In genomic region chr22:29882716-29883044, GRCh38 we compare ENCODE assay signal across 8 cellular contexts. TPM values are rescaled to one million over a fixed set of nuclear protein-coding genes. Genes with fewer than 3 reads are reported as not detected.
DNase-seq lines count a peak whose midpoint lies in the region; ATAC-seq and TF ChIP-seq lines count a peak whose summit lies in the region.

No MANE protein-coding gene starts in this region.

- H3K9me3 Mint-ChIP-seq in natural killer cell treated with Interleukin-12 subunit alpha and Interleukin-12 subunit beta and Interleukin-15 and Interleukin-18, amount 100 ng/mL, for 72 hours, result no peaks in the 10 kb centered on the region

- no peaks in the 10 kb centered on the region for H3K36me3 ChIP-seq in BLaER1 treated with 17β-estradiol and CSF1 and Interleukin-3, amounts not matched to agents 10 nM and 100 nM
- H3K36me3 ChIP-seq in ascending aorta, result no peaks in the 10 kb centered on the region

- peaks cover 15 to 37% (median 25%) of the 10 kb centered on the region in 10 experiments for H3K4me1 ChIP-seq in BLaER1 treated with 17β-estradiol and CSF1 and Interleukin-3, amounts not matched to agents 10 nM and 100 nM
- peaks cover 0 to 7% of the 10 kb centered on the region in 2 donors for H3K4me1 ChIP-seq in ascending aorta

- H3K4me2 ChIP-seq in BLaER1 treated with 17β-estradiol and CSF1 and Interleukin-3, amounts not matched to agents 10 nM and 100 nM, result peak overlapping the region; percentile 24 to 84 (median 60); a peak in 18 of 22 replicates

- no peak for ATAC-seq in natural killer cell treated with Interleukin-12 subunit alpha and Interleukin-12 subunit beta and Interleukin-15 and Interleukin-18, amount 100 ng/mL, for 72 hours
- no peak for ATAC-seq in GM19328 (IDR thresholded peaks at IDR 0.05; ENCODE audit: unreplicated experiment)

- H3K4me3 Mint-ChIP-seq in natural killer cell treated with Interleukin-12 subunit alpha and Interleukin-12 subunit beta and Interleukin-15 and Interleukin-18, amount 100 ng/mL, for 72 hours, result peak overlapping the region; percentile 67

- peaks cover 0 to 6% (median 0%) of the 10 kb centered on the region in 11 experiments; a peak in 5 of 22 replicates for H3K9me3 ChIP-seq in BLaER1 treated with 17β-estradiol and CSF1 and Interleukin-3, amounts not matched to agents 10 nM and 100 nM (replicated peaks in 1 of 11)
- no peaks in the 10 kb centered on the region for H3K9me3 ChIP-seq in ascending aorta

- H3K4me3 ChIP-seq in BLaER1 treated with 17β-estradiol and CSF1 and Interleukin-3, amounts not matched to agents 10 nM and 100 nM, result peak overlapping the region; percentile 89 to 99 (median 96)
- H3K4me3 ChIP-seq in HFF-Myc (replicated peaks; ENCODE audit: low read depth, low read length) (peak overlapping the region; percentile 87), ascending aorta (peak overlapping the region; percentile 79 to 82)

- H3K36me3 Mint-ChIP-seq in natural killer cell treated with Interleukin-12 subunit alpha and Interleukin-12 subunit beta and Interleukin-15 and Interleukin-18, amount 100 ng/mL, for 72 hours, result no peaks in the 10 kb centered on the region

- H3K9ac ChIP-seq in BLaER1 treated with 17β-estradiol and CSF1 and Interleukin-3, amounts not matched to agents 10 nM and 100 nM, result peak overlapping the region in 9 of 11 experiments; percentile 90 to 98 (median 95); a peak in 15 of 22 replicates

- peaks cover 3 to 4% of the 10 kb centered on the region in 2 donors for H3K27me3 Mint-ChIP-seq in natural killer cell treated with Interleukin-12 subunit alpha and Interleukin-12 subunit beta and Interleukin-15 and Interleukin-18, amount 100 ng/mL, for 72 hours

- intact Hi-C loops in ascending aorta (cut with DNase I), result loop anchor here (1.0 to 10.0 kb wide), 4 partner anchors 44 to 280 kb away; partner anchors contain the start of genes ASCC2, NF2, UQCR10 and ZMAT5

- no peak for TF ChIP-seq CTCF in HFF-Myc (IDR thresholded peaks at IDR 0.05; ENCODE audit: low read depth, low read length, missing control alignments)
- TF ChIP-seq CTCF in ascending aorta (IDR thresholded peaks at IDR 0.05), result no peak

- DNase-seq in HFF-Myc (ENCODE audit: extremely low read depth, low read depth) (no peak), ascending aorta (ENCODE audit: low spot score in 2 of 2) (no peak), NCI-H1417 treated with DMSO at 0.1 percent for 48 hours (lab: John Stamatoyannopoulos, UW) (no peak), hepatic stellate cell (ENCODE audit: low spot score) (no peak)
- no peak for DNase-seq in natural killer cell treated with Interleukin-12 subunit alpha and Interleukin-12 subunit beta and Interleukin-15 and Interleukin-18, amount 100 ng/mL, for 72 hours (ENCODE audit: low spot score)
- DNase-seq in activated CD4-positive, alpha-beta T cell treated with anti-CD3 and anti-CD28 coated beads, Interleukin-2, amount 50 U/mL, for 1 hour, result no peak

- peaks cover 20 to 45% (median 41%) of the 10 kb centered on the region in 11 experiments; a peak in 21 of 22 replicates for H4K20me1 ChIP-seq in BLaER1 treated with 17β-estradiol and CSF1 and Interleukin-3, amounts not matched to agents 10 nM and 100 nM

- peak overlapping the region in 4 of 11 experiments; percentile 89 to 97 (median 91); a peak in 10 of 22 replicates for H3K27ac ChIP-seq in BLaER1 treated with 17β-estradiol and CSF1 and Interleukin-3, amounts not matched to agents 10 nM and 100 nM
- H3K27ac ChIP-seq in ascending aorta, result peak overlapping the region in 1 of 2 donors; percentile 89

- no peaks in the 10 kb centered on the region for H3K27me3 ChIP-seq in BLaER1 treated with 17β-estradiol and CSF1 and Interleukin-3, amounts not matched to agents 10 nM and 100 nM
- no peaks in the 10 kb centered on the region for H3K27me3 ChIP-seq in ascending aorta

- peaks cover 8 to 10% of the 10 kb centered on the region in 2 donors for H3K4me1 Mint-ChIP-seq in natural killer cell treated with Interleukin-12 subunit alpha and Interleukin-12 subunit beta and Interleukin-15 and Interleukin-18, amount 100 ng/mL, for 72 hours (ENCODE audit: low read depth in 2 of 2)

- H3K27ac Mint-ChIP-seq in natural killer cell treated with Interleukin-12 subunit alpha and Interleukin-12 subunit beta and Interleukin-15 and Interleukin-18, amount 100 ng/mL, for 72 hours, result no peak overlapping the region

RNA-seq across cellular contexts. Expression of gene MTMR3, which starts 0.3 kb away (rescaled TPM):
- 26.1 TPM for total RNA-seq in ascending aorta
- 10 to 100 TPM; 33.9 to 38.3 TPM for total RNA-seq in natural killer cell treated with Interleukin-12 subunit alpha and Interleukin-12 subunit beta and Interleukin-15 and Interleukin-18, amount 100 ng/mL, for 72 hours

RNA-seq across cellular contexts. Expression of gene ASCC2, which starts 44.6 kb away (rescaled TPM):
- total RNA-seq in ascending aorta, result 24.9 TPM
- total RNA-seq in natural killer cell treated with Interleukin-12 subunit alpha and Interleukin-12 subunit beta and Interleukin-15 and Interleukin-18, amount 100 ng/mL, for 72 hours, result 100 to 1,000 TPM; 102 to 124 TPM
